10 cellular contexts compared by ENCODE assay signal in the genomic region with DNA sequence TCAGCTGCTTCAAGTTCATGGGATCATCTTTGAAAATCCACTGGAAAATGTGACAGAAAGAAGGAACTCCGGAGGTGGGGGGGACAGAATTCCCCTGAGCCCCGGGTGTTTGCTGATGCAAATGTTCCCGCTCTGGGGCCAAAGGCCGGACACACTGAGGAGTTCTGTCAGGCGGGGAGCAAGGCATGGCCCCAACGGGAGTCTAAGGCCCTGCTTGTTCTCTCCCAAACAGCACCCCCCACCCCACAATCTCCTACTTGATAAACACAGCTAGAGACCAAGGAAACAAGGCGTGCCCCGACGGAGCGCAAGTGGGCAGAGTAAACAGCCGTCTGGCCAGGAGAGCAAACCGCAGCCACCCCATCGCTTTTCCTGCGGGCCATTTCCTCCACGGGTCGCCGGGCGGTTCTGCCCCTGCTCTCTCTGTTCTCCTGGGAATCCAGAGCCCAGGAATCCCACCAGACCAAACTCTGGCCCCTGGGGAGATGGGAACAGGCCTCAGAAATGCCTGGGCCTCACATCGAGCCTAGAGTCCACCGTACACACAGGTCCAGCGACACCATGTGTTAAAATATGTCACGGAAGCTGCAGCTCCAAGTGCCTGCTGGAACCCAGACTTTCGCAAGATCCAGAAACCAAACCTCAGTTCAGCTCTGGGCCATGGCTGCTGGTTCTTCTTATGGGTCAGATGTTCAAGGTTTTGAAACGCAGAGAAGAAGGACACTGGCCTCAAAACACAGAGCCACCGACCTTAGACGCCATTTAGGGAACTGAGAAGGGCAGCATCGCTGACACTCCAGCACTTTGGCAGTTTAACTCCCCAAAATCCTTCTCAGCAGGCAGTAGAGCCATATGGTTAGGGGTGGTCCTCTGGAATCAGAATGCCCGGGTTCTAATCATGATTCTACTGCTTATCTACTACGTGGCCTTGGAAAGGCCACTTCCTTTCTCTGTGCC.
A peak's percentile ranks its signal among the peaks of the same experiment; 100 is the strongest.
DNase-seq lines count a peak whose midpoint lies in the region; ATAC-seq lines count a peak whose summit lies in the region.
"Had no signal": no experiment of that assay in that cellular context is flagged by ENCODE, and none has a peak within 500 bp of the region (broad histone marks: within the 10 kb centered on the region; RNA-seq: fewer than 3 reads in every experiment).

No MANE protein-coding gene starts in this region.

- CTCF ChIA-PET in activated CD4-positive, alpha-beta T cell treated with anti-CD3 and anti-CD28 coated beads, Interleukin-2, amount 10 ng/mL, durations not matched to agents 7 days and 5 days (lab: Charles Lee): interaction anchor here (0.7 to 1.0 kb wide), 4 partner anchors 11 to 57 kb away, joined by 3 to 5 read pairs (median 3); no protein-coding TSS in a partner anchor

- peak overlapping the region; percentile 8 for H3K4me2 ChIP-seq in mesenchymal stem cell (ENCODE audit: low read length, poor library complexity, severe bottlenecking)

- no peak overlapping the region for H3K9ac ChIP-seq in mesenchymal stem cell (ENCODE audit: low read length)

- no peak overlapping the region for H3K4me3 Mint-ChIP-seq in activated CD4-positive, alpha-beta T cell treated with anti-CD3 and anti-CD28 coated beads, Interleukin-2, amount 10 ng/mL, durations not matched to agents 7 days and 5 days
- H3K4me3 Mint-ChIP-seq in activated CD4-positive, alpha-beta T cell treated with anti-CD3 and anti-CD28 coated beads, Interleukin-2, amount 10 ng/mL, durations not matched to agents 24 days and 14 days: no peak overlapping the region

- H2BK5ac ChIP-seq in mesenchymal stem cell (ENCODE audit: low read depth, low read length, poor library complexity, severe bottlenecking): no peak overlapping the region

- H2AFZ ChIP-seq in mesenchymal stem cell (ENCODE audit: low read depth, low read length): no peak overlapping the region

- no peak overlapping the region for H2BK12ac ChIP-seq in mesenchymal stem cell (ENCODE audit: low read length in 2 of 2)

- POLR2A ChIA-PET in activated CD4-positive, alpha-beta T cell treated with anti-CD3 and anti-CD28 coated beads, Interleukin-2, amount 10 ng/mL, durations not matched to agents 7 days and 5 days (lab: Charles Lee): interaction anchor here (1.1 kb wide), 1 partner anchor 118 kb away, joined by 3 read pairs; no protein-coding TSS in a partner anchor

- no peaks in the 10 kb centered on the region for H3K9me3 Mint-ChIP-seq in activated CD4-positive, alpha-beta T cell treated with anti-CD3 and anti-CD28 coated beads, Interleukin-2, amount 10 ng/mL, durations not matched to agents 7 days and 5 days
- H3K9me3 Mint-ChIP-seq in activated CD4-positive, alpha-beta T cell treated with anti-CD3 and anti-CD28 coated beads, Interleukin-2, amount 10 ng/mL, durations not matched to agents 24 days and 14 days: no peaks in the 10 kb centered on the region

- H3K79me1 ChIP-seq in mesenchymal stem cell (replicated peaks; ENCODE audit: low read length, poor library complexity, severe bottlenecking): peaks cover 17% of the 10 kb centered on the region

- H3K18ac ChIP-seq in mesenchymal stem cell (ENCODE audit: low read depth in 1 of 2, low read length in 2 of 2): no peak overlapping the region

- no peak overlapping the region for H2BK120ac ChIP-seq in mesenchymal stem cell (ENCODE audit: low read depth, low read length)

- peak overlapping the region; percentile 99 for H3K27ac ChIP-seq in caudate nucleus (ENCODE audit: low read depth, low read length)
- peak overlapping the region; percentile 46 for H3K27ac ChIP-seq in mesenchymal stem cell (ENCODE audit: low read length, poor library complexity, severe bottlenecking)
- peak overlapping the region; percentile 59 for H3K27ac ChIP-seq in urinary bladder (ENCODE audit: low read depth)

- no peak overlapping the region for H4K91ac ChIP-seq in mesenchymal stem cell (ENCODE audit: low read length)

- H3K36me3 Mint-ChIP-seq in activated CD4-positive, alpha-beta T cell treated with anti-CD3 and anti-CD28 coated beads, Interleukin-2, amount 10 ng/mL, durations not matched to agents 7 days and 5 days (ENCODE audit: low read depth): peaks cover 59% of the 10 kb centered on the region
- peaks cover 52% of the 10 kb centered on the region for H3K36me3 Mint-ChIP-seq in activated CD4-positive, alpha-beta T cell treated with anti-CD3 and anti-CD28 coated beads, Interleukin-2, amount 10 ng/mL, durations not matched to agents 24 days and 14 days (ENCODE audit: low read depth)

- H3K36me3 ChIP-seq in mesenchymal stem cell (ENCODE audit: control insufficient read depth in 1 of 2, insufficient read depth in 2 of 2, low read depth in 1 of 2, low read length in 2 of 2) (peaks cover 0 to 3% of the 10 kb centered on the region in 2 experiments), urinary bladder (ENCODE audit: insufficient read depth) (no peaks in the 10 kb centered on the region)
- H3K36me3 ChIP-seq: BE2C had no signal

- H4K8ac ChIP-seq in mesenchymal stem cell (ENCODE audit: low read length): no peak overlapping the region

- no peak overlapping the region for H3K23ac ChIP-seq in mesenchymal stem cell (ENCODE audit: low read length in 2 of 2)

- intact Hi-C loops in activated CD4-positive, alpha-beta T cell treated with anti-CD3 and anti-CD28 coated beads, Interleukin-2, amount 10 ng/mL, durations not matched to agents 24 days and 14 days (cut with micrococcal nuclease): no loop called here

- H3K4me3 ChIP-seq in mesenchymal stem cell (ENCODE audit: insufficient read depth in 1 of 2, low read depth in 1 of 2, low read length in 2 of 2) (no peak overlapping the region), urinary bladder (ENCODE audit: low read depth, low read length) (no peak overlapping the region)

- no peak overlapping the region for H3K4ac ChIP-seq in mesenchymal stem cell (ENCODE audit: low read depth in 1 of 2, low read length in 2 of 2)

- WGBS in mesenchymal stem cell: 68% methylated on average over 28 of the region's 29 CpGs
- WGBS in urinary bladder: 63% methylated on average over 29 of the region's 29 CpGs

- peak overlapping the region; percentile 30 for H2AK5ac ChIP-seq in mesenchymal stem cell (ENCODE audit: low read length, severe bottlenecking)

- H3K4me1 ChIP-seq in mesenchymal stem cell (ENCODE audit: control insufficient read depth, insufficient read depth, low read depth, low read length) (peaks cover 48% of the 10 kb centered on the region), urinary bladder (ENCODE audit: insufficient read depth) (no peaks in the 10 kb centered on the region)
- H3K4me1 ChIP-seq: BE2C had no signal

- no peak overlapping the region for H2BK15ac ChIP-seq in mesenchymal stem cell (ENCODE audit: low read depth, poor library complexity, severe bottlenecking)

- H3K27me3 ChIP-seq in mesenchymal stem cell (ENCODE audit: control insufficient read depth in 1 of 2, insufficient read depth in 1 of 2, low read length in 2 of 2): peaks cover 0 to 23% of the 10 kb centered on the region in 2 experiments
- H3K27me3 ChIP-seq: BE2C had no signal

- no peak for DNase-seq in activated CD4-positive, alpha-beta T cell treated with anti-CD3 and anti-CD28 coated beads, Interleukin-2, amount 10 ng/mL, durations not matched to agents 7 days and 5 days
- no peak for DNase-seq in activated CD4-positive, alpha-beta T cell treated with anti-CD3 and anti-CD28 coated beads, Interleukin-2, amount 10 ng/mL, durations not matched to agents 24 days and 14 days
- DNase-seq in caudate nucleus (lab: John Stamatoyannopoulos, UW) (peak in 42 of 61 donors; percentile 18 to 85 (median 52)), mesenchymal stem cell (peak; percentile 48)
- DNase-seq: BE2C; effector CD8-positive, alpha-beta T cell had no signal

- no peak overlapping the region for H3K14ac ChIP-seq in mesenchymal stem cell (ENCODE audit: low read length in 2 of 2)

- H3K4me1 Mint-ChIP-seq in activated CD4-positive, alpha-beta T cell treated with anti-CD3 and anti-CD28 coated beads, Interleukin-2, amount 10 ng/mL, durations not matched to agents 7 days and 5 days: peaks cover 62% of the 10 kb centered on the region
- H3K4me1 Mint-ChIP-seq in activated CD4-positive, alpha-beta T cell treated with anti-CD3 and anti-CD28 coated beads, Interleukin-2, amount 10 ng/mL, durations not matched to agents 24 days and 14 days: peaks cover 50% of the 10 kb centered on the region

- H3K27ac Mint-ChIP-seq in activated CD4-positive, alpha-beta T cell treated with anti-CD3 and anti-CD28 coated beads, Interleukin-2, amount 10 ng/mL, durations not matched to agents 7 days and 5 days: peak overlapping the region; percentile 31
- no peak overlapping the region for H3K27ac Mint-ChIP-seq in activated CD4-positive, alpha-beta T cell treated with anti-CD3 and anti-CD28 coated beads, Interleukin-2, amount 10 ng/mL, durations not matched to agents 24 days and 14 days

- no peaks in the 10 kb centered on the region for H3K27me3 Mint-ChIP-seq in activated CD4-positive, alpha-beta T cell treated with anti-CD3 and anti-CD28 coated beads, Interleukin-2, amount 10 ng/mL, durations not matched to agents 7 days and 5 days
- no peaks in the 10 kb centered on the region for H3K27me3 Mint-ChIP-seq in activated CD4-positive, alpha-beta T cell treated with anti-CD3 and anti-CD28 coated beads, Interleukin-2, amount 10 ng/mL, durations not matched to agents 24 days and 14 days

- H3K9me3 ChIP-seq in mesenchymal stem cell (ENCODE audit: control insufficient read depth, low read length): no peaks in the 10 kb centered on the region
- H3K9me3 ChIP-seq: BE2C had no signal

- no peak for ATAC-seq in HG03354 (IDR thresholded peaks at IDR 0.05; ENCODE audit: poor library complexity, severe bottlenecking, unreplicated experiment)
- no peak for ATAC-seq in GM21619 (IDR thresholded peaks at IDR 0.05; ENCODE audit: unreplicated experiment)
- ATAC-seq in GM21825 (IDR thresholded peaks at IDR 0.05; ENCODE audit: unreplicated experiment): no peak

Comparison
In these comparisons a context has a peak if more than half of its experiments do, and no peak if none do; other contexts are left out.
1. DNase-seq: peak in caudate nucleus (42 of 61) and mesenchymal stem cell (single experiment); none in activated CD4-positive, alpha-beta T cell treated with anti-CD3 and anti-CD28 coated beads, Interleukin-2, amount 10 ng/mL, durations not matched to agents 7 days and 5 days (single experiment) and activated CD4-positive, alpha-beta T cell treated with anti-CD3 and anti-CD28 coated beads, Interleukin-2, amount 10 ng/mL, durations not matched to agents 24 days and 14 days (single experiment).
2. H3K27ac ChIP-seq: peak in every context shown above with its lines; median percentile 99 in caudate nucleus; 59 in urinary bladder; 46 in mesenchymal stem cell.